ENCODE assay signal across 9 cellular contexts in the genomic region with DNA sequence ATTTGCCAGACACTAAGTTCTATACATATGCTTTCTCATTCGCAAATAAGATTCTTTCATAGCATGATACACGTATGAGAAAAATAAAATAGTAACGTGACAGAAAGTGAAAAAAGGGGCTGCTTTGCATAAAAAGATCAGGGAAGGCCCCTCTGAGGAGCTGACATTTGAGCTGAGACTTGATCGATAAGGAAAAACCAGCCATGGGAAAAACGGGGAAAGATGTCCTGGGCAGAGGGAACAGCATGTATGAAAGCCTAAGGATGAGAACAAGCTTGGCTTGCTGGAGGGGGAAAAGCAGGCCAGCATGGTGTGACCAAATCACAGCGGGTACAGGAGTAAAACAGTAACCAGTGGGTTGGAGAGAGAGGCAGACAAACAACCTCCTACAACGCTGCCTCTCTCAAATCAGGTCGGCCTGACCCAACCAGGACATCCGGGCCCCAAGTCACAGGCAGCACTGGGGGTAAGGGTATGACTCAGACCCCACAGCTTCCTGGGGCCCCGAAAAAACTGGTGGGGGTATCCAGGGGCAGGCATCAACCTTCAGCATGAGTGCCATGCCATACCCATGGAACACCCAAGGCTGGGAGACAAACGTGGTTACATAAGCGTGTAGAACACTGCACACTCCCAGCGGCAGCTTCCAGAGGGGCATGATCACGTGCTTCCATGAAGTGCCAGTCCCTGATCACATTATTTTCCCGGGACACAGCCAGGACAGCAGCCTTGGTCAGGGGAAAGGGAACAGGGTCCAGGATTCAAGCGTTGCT.
A peak's percentile ranks its signal among the peaks of the same experiment; 100 is the strongest.
DNase-seq lines count a peak whose midpoint lies in the region; ATAC-seq lines count a peak whose summit lies in the region.
"Had no signal": no experiment of that assay in that cellular context is flagged by ENCODE, and none has a peak within 500 bp of the region (broad histone marks: within the 10 kb centered on the region; RNA-seq: fewer than 3 reads in every experiment).

No MANE protein-coding gene starts in this region.

- H3K27me3 Mint-ChIP-seq in effector memory CD8-positive, alpha-beta T cell: no peaks in the 10 kb centered on the region

- H3K9me3 Mint-ChIP-seq in effector memory CD8-positive, alpha-beta T cell: no peaks in the 10 kb centered on the region

- H3K27ac Mint-ChIP-seq in effector memory CD8-positive, alpha-beta T cell: peak overlapping the region; percentile 66 to 98

- DNase-seq in activated CD4-positive, CD25-positive, alpha-beta regulatory T cell treated with anti-CD3 and anti-CD28 coated beads, Interleukin-2, amount 50 U/mL, for 72 hours: peak; percentile 70
- peak; percentile 57 to 65 (median 59) for DNase-seq in effector memory CD8-positive, alpha-beta T cell
- DNase-seq in stimulated activated CD4-positive, alpha-beta T cell treated with anti-CD3 and anti-CD28 coated beads, Interleukin-2, amount 100 ng/mL, for 48 hours: peak; percentile 62 to 70
- no peak for DNase-seq in AG20443 (ENCODE audit: low spot score)
- DNase-seq in C1 segment of cervical spinal cord (lab: John Stamatoyannopoulos, UW): no peak
- DNase-seq in COLO668 (lab: John Stamatoyannopoulos, UW; ENCODE audit: unreplicated experiment): no peak

- H3K4me1 Mint-ChIP-seq in effector memory CD8-positive, alpha-beta T cell (ENCODE audit: low read depth in 2 of 2): peaks cover 67% of the 10 kb centered on the region in 2 donors

- H3K4me3 Mint-ChIP-seq in effector memory CD8-positive, alpha-beta T cell: peak overlapping the region; percentile 81 to 87

- peaks cover 53% of the 10 kb centered on the region for H3K36me3 Mint-ChIP-seq in effector memory CD8-positive, alpha-beta T cell (ENCODE audit: insufficient read depth)

- peak; percentile 49 for ATAC-seq in GM18861 (IDR thresholded peaks at IDR 0.05; ENCODE audit: unreplicated experiment)
- peak; percentile 46 for ATAC-seq in HG02973 (IDR thresholded peaks at IDR 0.05; ENCODE audit: unreplicated experiment)
- peak; percentile 55 for ATAC-seq in effector memory CD8-positive, alpha-beta T cell (replicated peaks)
- ATAC-seq: Panc1 had no signal

Comparison
In these comparisons a context has a peak if more than half of its experiments do, and no peak if none do; other contexts are left out.
1. DNase-seq: peak in activated CD4-positive, CD25-positive, alpha-beta regulatory T cell treated with anti-CD3 and anti-CD28 coated beads, Interleukin-2, amount 50 U/mL, for 72 hours (single experiment), effector memory CD8-positive, alpha-beta T cell (3 of 3) and stimulated activated CD4-positive, alpha-beta T cell treated with anti-CD3 and anti-CD28 coated beads, Interleukin-2, amount 100 ng/mL, for 48 hours (2 of 2); none in AG20443 (single experiment), C1 segment of cervical spinal cord (0 of 14) and COLO668 (single experiment).
2. Peak in every context shown above with its lines, with median percentiles within 50 percentile points of each other: ATAC-seq.